ENCODE assay signal across 14 cellular contexts in genomic region chr18:22711381-22711717, GRCh38.
DNase-seq lines count a peak whose midpoint lies in the region; ATAC-seq, FAIRE-seq and TF ChIP-seq lines count a peak whose summit lies in the region.
"Had no signal": no experiment of that assay in that cellular context is flagged by ENCODE, and none has a peak within 500 bp of the region (broad histone marks: within the 10 kb centered on the region; RNA-seq: fewer than 3 reads in every experiment).

No MANE protein-coding gene starts in this region.

- H3K4me3 ChIP-seq in breast epithelium, result peak overlapping the region in 2 of 3 donors; percentile 43 to 67
- H3K4me3 ChIP-seq in HepG2 (replicated peaks in 1 of 3; ENCODE audit: insufficient read depth in 1 of 3, low read depth in 2 of 3, low read length in 3 of 3), result peak overlapping the region in 1 of 3 experiments; percentile 34; a peak in 2 of 6 replicates
- peak overlapping the region; percentile 45 for H3K4me3 ChIP-seq in smooth muscle cell
- H3K4me3 ChIP-seq in MM.1S (ENCODE audit: low read length), result no peak overlapping the region
- H3K4me3 ChIP-seq: SJCRH30 had no signal

- BruUV-seq in HepG2 (replicated peaks; lab: Mats Ljungman, UMichigan), result no TSS peak

- H3K27me3 ChIP-seq in breast epithelium (no peaks in the 10 kb centered on the region), HepG2 (ENCODE audit: control insufficient read depth in 1 of 2, insufficient read depth in 2 of 2, low read length in 2 of 2) (no peaks in the 10 kb centered on the region), smooth muscle cell (ENCODE audit: low read depth) (no peaks in the 10 kb centered on the region), MM.1S (replicated peaks; ENCODE audit: insufficient read depth, low read length) (no peaks in the 10 kb centered on the region)
- H3K27me3 ChIP-seq: SJCRH30 had no signal

- H4K20me1 ChIP-seq in HepG2 (ENCODE audit: insufficient read depth, low read length) (no peaks in the 10 kb centered on the region), smooth muscle cell (ENCODE audit: low read depth) (no peaks in the 10 kb centered on the region), MM.1S (ENCODE audit: insufficient read depth, low read length) (no peaks in the 10 kb centered on the region)

- TF ChIP-seq POLR2A in breast epithelium (IDR thresholded peaks at IDR 0.05) (no peak), HepG2 (IDR thresholded peaks at IDR 0.05; ENCODE audit: insufficient read depth in 1 of 2, low read depth in 2 of 2, low read length in 2 of 2) (no peak)

- in situ Hi-C loops in HepG2 (cut with HindIII; ENCODE audit: extremely low pct_ligation_motif_present, low pct_unique_long_range_greater_than_20kb), result no loop called here

- CTCF ChIA-PET in HepG2 (lab: Yijun Ruan, JAX; ENCODE audit: low intra/inter-chr PET ratio, low total read pairs), result no interaction called here

- POLR2A ChIA-PET in HepG2 (lab: Yijun Ruan, JAX), result no interaction called here

- H3K36me3 ChIP-seq in breast epithelium (no peaks in the 10 kb centered on the region), HepG2 (replicated peaks in 1 of 2; ENCODE audit: control insufficient read depth in 1 of 2, insufficient read depth in 2 of 2, low read length in 2 of 2) (no peaks in the 10 kb centered on the region), smooth muscle cell (ENCODE audit: low read depth) (no peaks in the 10 kb centered on the region), MM.1S (replicated peaks; ENCODE audit: insufficient read depth, low read length) (no peaks in the 10 kb centered on the region)
- H3K36me3 ChIP-seq: prostate gland, SJCRH30 had no signal

- TF ChIP-seq CTCF in breast epithelium (IDR thresholded peaks at IDR 0.05), result no peak
- TF ChIP-seq CTCF in HepG2 (CRISPR knock-in tag; IDR thresholded peaks at IDR 0.05), result no peak
- TF ChIP-seq CTCF in smooth muscle cell (IDR thresholded peaks at IDR 0.05; ENCODE audit: borderline replicate concordance, insufficient read depth, poor library complexity, severe bottlenecking), result no peak
- TF ChIP-seq CTCF in MM.1S (IDR thresholded peaks at IDR 0.05; ENCODE audit: low read length), result no peak

- no peaks in the 10 kb centered on the region for H3K9me2 ChIP-seq in MM.1S (replicated peaks; ENCODE audit: insufficient read depth, low read length)

- WGBS in HepG2 (ENCODE audit: low lambda C conversion rate), result 0% methylated on average over 3 of the region's 3 CpGs
- 31% methylated on average over 3 of the region's 3 CpGs for WGBS in smooth muscle cell (ENCODE audit: low lambda C conversion rate)

- DNase-seq in LoVo (ENCODE audit: low spot score) (peak; percentile 41), breast epithelium (ENCODE audit: low spot score in 2 of 2) (no peak), HepG2 (ENCODE audit: low spot score) (peak; percentile 6), smooth muscle cell (lab: John Stamatoyannopoulos, UW; ENCODE audit: unreplicated experiment) (no peak), NCI-H345 treated with DMSO at 0.1 percent for 48 hours (lab: John Stamatoyannopoulos, UW; ENCODE audit: unreplicated experiment) (no peak), MM.1S (no peak), NCI-H2081 treated with DMSO at 0.1 percent for 48 hours (lab: John Stamatoyannopoulos, UW) (no peak)
- no peak for DNase-seq in stimulated activated CD4-positive, alpha-beta T cell treated with anti-CD3 and anti-CD28 coated beads, Interleukin-1b, Interleukin-23, amount 100 ng/mL, for 48 hours
- DNase-seq: activated CD4-positive, alpha-beta T cell treated with anti-CD3 and anti-CD28 coated beads for 48 hours; activated gamma-delta T cell; effector CD4-positive, alpha-beta T cell; KBM-7; SJCRH30 had no signal

- no peak overlapping the region for H2AFZ ChIP-seq in HepG2 (ENCODE audit: low read length)
- H2AFZ ChIP-seq in smooth muscle cell (ENCODE audit: low read depth), result peak overlapping the region; percentile 17
- no peak overlapping the region for H2AFZ ChIP-seq in MM.1S (ENCODE audit: low read length)

- no peaks in the 10 kb centered on the region for H3K79me2 ChIP-seq in HepG2 (ENCODE audit: insufficient read depth, low read length)
- H3K79me2 ChIP-seq in smooth muscle cell (ENCODE audit: low read depth), result no peaks in the 10 kb centered on the region
- H3K79me2 ChIP-seq in MM.1S (ENCODE audit: low read length), result no peaks in the 10 kb centered on the region

- intact Hi-C loops in breast epithelium (cut with DNase I; ENCODE audit: low total_unique reads) (no loop called here), HepG2 (cut with micrococcal nuclease; ENCODE audit: unreplicated experiment) (no loop called here)

- H3K9me3 ChIP-seq in breast epithelium (no peaks in the 10 kb centered on the region), HepG2 (ENCODE audit: low read length) (no peaks in the 10 kb centered on the region), smooth muscle cell (replicated peaks; ENCODE audit: low read depth) (no peaks in the 10 kb centered on the region), MM.1S (replicated peaks; ENCODE audit: insufficient read depth, low read length) (no peaks in the 10 kb centered on the region)
- H3K9me3 ChIP-seq: prostate gland, SJCRH30 had no signal

- H3K4me1 ChIP-seq in breast epithelium (no peaks in the 10 kb centered on the region), HepG2 (ENCODE audit: insufficient read depth, low read length) (peaks cover 13% of the 10 kb centered on the region), smooth muscle cell (ENCODE audit: low read depth) (peaks cover 23% of the 10 kb centered on the region), MM.1S (ENCODE audit: low read length) (no peaks in the 10 kb centered on the region)
- H3K4me1 ChIP-seq: prostate gland, SJCRH30 had no signal

- peak; percentile 66 for ATAC-seq in HepG2

- H3K27ac ChIP-seq in breast epithelium, result no peak overlapping the region
- no peak overlapping the region for H3K27ac ChIP-seq in HepG2 (ENCODE audit: extremely low read length, insufficient read depth, low read length)
- H3K27ac ChIP-seq in smooth muscle cell (ENCODE audit: low read depth), result peak overlapping the region; percentile 88
- no peak overlapping the region for H3K27ac ChIP-seq in MM.1S (ENCODE audit: low read length)
- H3K27ac ChIP-seq: SJCRH30 had no signal

- H3F3A ChIP-seq in smooth muscle cell (ENCODE audit: low read depth) (no peaks in the 10 kb centered on the region), MM.1S (ENCODE audit: insufficient read depth, low read length) (no peaks in the 10 kb centered on the region)

- TF ChIP-seq EP300 in HepG2 (IDR thresholded peaks at IDR 0.05; ENCODE audit: low read depth in 2 of 2, low read length in 2 of 2) (no peak), HepG2 (CRISPR knock-in tag; IDR thresholded peaks at IDR 0.05; ENCODE audit: borderline replicate concordance) (no peak)

- TF ChIP-seq RAD21 in HepG2 (CRISPR knock-in tag; IDR thresholded peaks at IDR 0.05), result no peak

- H3K9ac ChIP-seq in HepG2 (ENCODE audit: insufficient read depth, low read depth, low read length), result no peak overlapping the region
- H3K9ac ChIP-seq in smooth muscle cell (ENCODE audit: low read depth), result peak overlapping the region; percentile 85
- no peak overlapping the region for H3K9ac ChIP-seq in MM.1S (ENCODE audit: low read length)

- peak overlapping the region; percentile 63 for H3K4me2 ChIP-seq in HepG2 (ENCODE audit: low read depth, low read length)
- peak overlapping the region; percentile 81 for H3K4me2 ChIP-seq in smooth muscle cell
- no peak overlapping the region for H3K4me2 ChIP-seq in MM.1S (ENCODE audit: low read depth, low read length)

- FAIRE-seq in HepG2 (lab: Jason Lieb, UNC), result no peak

TF ChIP-seq in HepG2, 621 proteins besides CTCF, POLR2A, EP300 and RAD21 (continues in another document):
- TF ChIP-seq ZKSCAN1 (IDR thresholded peaks at IDR 0.05; ENCODE audit: low read length) (no peak), ZNF605 (CRISPR knock-in tag; IDR thresholded peaks at IDR 0.05) (no peak), XRCC5 (optimal IDR thresholded peaks at IDR 0.05; ENCODE audit: low read length) (no peak), ERF (CRISPR knock-in tag; IDR thresholded peaks at IDR 0.05) (no peak), KLF11 (CRISPR knock-in tag; IDR thresholded peaks at IDR 0.05) (no peak), SNRNP70 (IDR thresholded peaks at IDR 0.05; ENCODE audit: low read depth, low read length) (no peak), NRL (CRISPR knock-in tag; IDR thresholded peaks at IDR 0.05; ENCODE audit: borderline replicate concordance) (no peak), ZNF383 (CRISPR knock-in tag; IDR thresholded peaks at IDR 0.05; ENCODE audit: borderline replicate concordance) (no peak), ZNF652 (CRISPR knock-in tag; IDR thresholded peaks at IDR 0.05; ENCODE audit: borderline replicate concordance, low read depth) (no peak)
- TF ChIP-seq, protein P1, sequence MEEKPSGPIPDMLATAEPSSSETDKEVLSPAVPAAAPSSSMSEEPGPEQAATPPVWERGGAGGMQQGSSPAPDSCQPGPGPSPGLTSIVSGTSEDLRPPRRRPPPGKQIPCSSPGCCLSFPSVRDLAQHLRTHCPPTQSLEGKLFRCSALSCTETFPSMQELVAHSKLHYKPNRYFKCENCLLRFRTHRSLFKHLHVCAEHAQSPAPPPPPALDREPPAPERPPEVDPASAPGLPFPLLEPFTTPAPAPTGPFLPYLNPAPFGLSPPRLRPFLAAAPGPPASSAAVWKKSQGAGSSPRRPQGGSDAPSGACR (CRISPR knock-in tag; IDR thresholded peaks at IDR 0.05), result no peak

Comparison
In these comparisons a context has a peak if more than half of its experiments do, and no peak if none do; other contexts are left out.
1. DNase-seq: peak in LoVo (single experiment) and HepG2 (single experiment); none in breast epithelium (0 of 2), smooth muscle cell (single experiment), stimulated activated CD4-positive, alpha-beta T cell treated with anti-CD3 and anti-CD28 coated beads, Interleukin-1b, Interleukin-23, amount 100 ng/mL, for 48 hours (single experiment), NCI-H345 treated with DMSO at 0.1 percent for 48 hours (single experiment), MM.1S (single experiment) and NCI-H2081 treated with DMSO at 0.1 percent for 48 hours (single experiment).